16 cellular contexts compared by ENCODE assay signal in genomic region chr7:148783801-148784527, GRCh38.
"Had no signal": no experiment of that assay in that cellular context is flagged by ENCODE, and none has a peak within 500 bp of the region (broad histone marks: within the 10 kb centered on the region; RNA-seq: fewer than 3 reads in every experiment).

No MANE protein-coding gene starts in this region.

- H3K4me1 ChIP-seq: transverse colon had no signal

- H3K27ac Mint-ChIP-seq: activated naive CD8-positive, alpha-beta T cell; effector memory CD8-positive, alpha-beta T cell; natural killer cell treated with Interleukin-12 subunit alpha and Interleukin-12 subunit beta and Interleukin-15 and Interleukin-18, amount 100 ng/mL, for 72 hours; stimulated activated naive B cell treated with anti-CD40 and anti-IgM and Interleukin-4, amounts not matched to agents 10 μg/mL and 1 μg/mL and 100 μg/mL, for 72 hours had no signal

- DNase-seq: activated CD4-positive, alpha-beta T cell treated with anti-CD3 and anti-CD28 coated beads for 1 hour; activated CD4-positive, alpha-beta T cell treated with anti-CD3 and anti-CD28 coated beads, Interleukin-2, amount 50 U/mL, for 48 hours; amygdala; cerebellar nuclear complex; dermis blood vessel endothelial cell; effector memory CD8-positive, alpha-beta T cell; kidney glomerular epithelial cell; left ventricle myocardium superior; mesenchymal stem cell; nucleus accumbens; stimulated activated CD4-positive, alpha-beta T cell treated with anti-CD3 and anti-CD28 coated beads, Interleukin-2, amount 100 ng/mL, for 48 hours; stimulated activated naive B cell treated with anti-CD40 and anti-IgM and Interleukin-4, amounts not matched to agents 10 μg/mL and 1 μg/mL and 100 μg/mL, for 72 hours; transverse colon had no signal

- H3K9me3 Mint-ChIP-seq: brain; effector memory CD8-positive, alpha-beta T cell; natural killer cell treated with Interleukin-12 subunit alpha and Interleukin-12 subunit beta and Interleukin-15 and Interleukin-18, amount 100 ng/mL, for 72 hours; stimulated activated naive B cell treated with anti-CD40 and anti-IgM and Interleukin-4, amounts not matched to agents 10 μg/mL and 1 μg/mL and 100 μg/mL, for 72 hours had no signal

- H3K27me3 Mint-ChIP-seq: activated naive CD8-positive, alpha-beta T cell; effector memory CD8-positive, alpha-beta T cell; natural killer cell treated with Interleukin-12 subunit alpha and Interleukin-12 subunit beta and Interleukin-15 and Interleukin-18, amount 100 ng/mL, for 72 hours; stimulated activated naive B cell treated with anti-CD40 and anti-IgM and Interleukin-4, amounts not matched to agents 10 μg/mL and 1 μg/mL and 100 μg/mL, for 72 hours had no signal

- H3K9me3 ChIP-seq: transverse colon had no signal

- H3K27ac ChIP-seq: transverse colon had no signal

- H3K27me3 ChIP-seq: transverse colon had no signal

- H3K4me3 Mint-ChIP-seq: activated naive CD8-positive, alpha-beta T cell; effector memory CD8-positive, alpha-beta T cell; natural killer cell treated with Interleukin-12 subunit alpha and Interleukin-12 subunit beta and Interleukin-15 and Interleukin-18, amount 100 ng/mL, for 72 hours; stimulated activated naive B cell treated with anti-CD40 and anti-IgM and Interleukin-4, amounts not matched to agents 10 μg/mL and 1 μg/mL and 100 μg/mL, for 72 hours had no signal

- ATAC-seq: effector memory CD8-positive, alpha-beta T cell; left ventricle myocardium superior; natural killer cell treated with Interleukin-12 subunit alpha and Interleukin-12 subunit beta and Interleukin-15 and Interleukin-18, amount 100 ng/mL, for 72 hours; stimulated activated naive B cell treated with anti-CD40 and anti-IgM and Interleukin-4, amounts not matched to agents 10 μg/mL and 1 μg/mL and 100 μg/mL, for 72 hours had no signal

- H3K4me1 Mint-ChIP-seq: brain had no signal

- H3K4me3 ChIP-seq: transverse colon had no signal
